In the genomic region with DNA sequence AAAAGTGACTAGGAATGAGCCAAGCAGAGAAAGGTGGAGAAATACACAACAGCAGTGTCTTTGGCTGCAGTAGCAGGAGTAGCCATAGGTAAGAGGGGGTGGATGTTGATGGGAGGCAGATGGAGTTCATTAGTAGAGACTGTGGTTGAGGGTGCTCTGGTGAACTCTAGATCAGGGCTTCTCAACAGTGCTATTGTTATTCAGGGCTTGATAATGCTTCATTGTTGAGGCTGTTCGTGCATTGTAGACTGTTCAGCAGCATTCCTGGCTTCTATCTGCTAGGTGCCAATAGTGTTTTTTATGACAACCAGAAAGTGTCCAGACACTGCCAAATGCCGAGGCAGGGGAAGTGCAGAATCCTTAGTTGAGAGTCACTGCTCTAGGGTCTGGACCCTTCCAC, we compare ENCODE assay signal across 8 cellular contexts. TPM values are rescaled to one million over a fixed set of nuclear protein-coding genes. Genes with fewer than 3 reads are reported as not detected.
DNase-seq lines count a peak whose midpoint lies in the region; ATAC-seq and TF ChIP-seq lines count a peak whose summit lies in the region.

No MANE protein-coding gene starts in this region.

- H3K27me3 Mint-ChIP-seq in activated naive CD4-positive, alpha-beta T cell treated with anti-CD3 and anti-CD28 coated beads for 36 hours (ENCODE audit: low read depth): no peaks in the 10 kb centered on the region

- H3K27ac ChIP-seq in lower lobe of right lung: peak overlapping the region; percentile 3
- H3K27ac ChIP-seq in tibial artery: peak overlapping the region; percentile 98 to 100

- no peaks in the 10 kb centered on the region for H3K27me3 ChIP-seq in lower lobe of right lung (ENCODE audit: low read depth)
- no peaks in the 10 kb centered on the region for H3K27me3 ChIP-seq in tibial artery

- intact Hi-C loops in activated naive CD4-positive, alpha-beta T cell treated with anti-CD3 and anti-CD28 coated beads for 36 hours (cut with micrococcal nuclease): loop anchor here (10.0 kb wide), 1 partner anchor 712 kb away; a partner anchor contains a TSS
- intact Hi-C loops in lower lobe of right lung (cut with DNase I): no loop called here
- intact Hi-C loops in tibial artery (cut with DNase I; ENCODE audit: low total_unique reads): no loop called here

- CTCF ChIA-PET in activated naive CD4-positive, alpha-beta T cell treated with anti-CD3 and anti-CD28 coated beads for 36 hours (lab: Charles Lee): no interaction called here
- CTCF ChIA-PET in HEK293T (lab: Yijun Ruan, JAX): no interaction called here

- H3K4me1 Mint-ChIP-seq in activated naive CD4-positive, alpha-beta T cell treated with anti-CD3 and anti-CD28 coated beads for 36 hours (ENCODE audit: low read depth): peaks cover 65% of the 10 kb centered on the region

- in situ Hi-C loops in astrocyte of the cerebellum (cut with HindIII; ENCODE audit: low sequenced_read_pairs): loop anchor here (5.0 kb wide), 1 partner anchor 35 kb away; no protein-coding TSS in a partner anchor

- POLR2A ChIA-PET in HEK293T (lab: Yijun Ruan, JAX): no interaction called here

- H3K9me3 ChIP-seq in lower lobe of right lung (no peaks in the 10 kb centered on the region), tibial artery (no peaks in the 10 kb centered on the region)

- H3K4me3 Mint-ChIP-seq in activated naive CD4-positive, alpha-beta T cell treated with anti-CD3 and anti-CD28 coated beads for 36 hours: peak overlapping the region; percentile 96

- no peak for ATAC-seq in activated naive CD4-positive, alpha-beta T cell treated with anti-CD3 and anti-CD28 coated beads, Interleukin-2, amount 50 U/mL, for 72 hours
- ATAC-seq in lower lobe of right lung (no peak), HG02571 (IDR thresholded peaks at IDR 0.05; ENCODE audit: unreplicated experiment) (no peak)

- H3K36me3 Mint-ChIP-seq in activated naive CD4-positive, alpha-beta T cell treated with anti-CD3 and anti-CD28 coated beads for 36 hours (ENCODE audit: low read depth): peaks cover 37% of the 10 kb centered on the region
- peaks cover 17 to 52% of the 10 kb centered on the region in 2 donors for H3K36me3 Mint-ChIP-seq in activated naive CD4-positive, alpha-beta T cell treated with anti-CD3 and anti-CD28 coated beads, Interleukin-2, amount 50 U/mL, for 72 hours

- H3K4me3 ChIP-seq in astrocyte of the cerebellum (ENCODE audit: low read depth, low read length) (peak overlapping the region; percentile 71), lower lobe of right lung (peak overlapping the region; percentile 82), tibial artery (peak overlapping the region; percentile 88 to 99)

- peaks cover 76% of the 10 kb centered on the region for H3K4me1 ChIP-seq in lower lobe of right lung
- peaks cover 0 to 74% (median 68%) of the 10 kb centered on the region in 4 donors for H3K4me1 ChIP-seq in tibial artery

- H3K36me3 ChIP-seq in lower lobe of right lung: peaks cover 33% of the 10 kb centered on the region
- H3K36me3 ChIP-seq in tibial artery: peaks cover 0 to 18% (median 0%) of the 10 kb centered on the region in 3 donors

- DNase-seq in activated naive CD4-positive, alpha-beta T cell treated with anti-CD3 and anti-CD28 coated beads for 36 hours: no peak
- no peak for DNase-seq in activated naive CD4-positive, alpha-beta T cell treated with anti-CD3 and anti-CD28 coated beads, Interleukin-2, amount 50 U/mL, for 72 hours (ENCODE audit: low spot score in 2 of 2)
- DNase-seq in astrocyte of the cerebellum (ENCODE audit: low read depth) (no peak), lower lobe of right lung (no peak), tibial artery (no peak), HEK293T (ENCODE audit: extremely low spot score) (no peak)
- no peak for DNase-seq in stimulated activated CD4-positive, alpha-beta T cell treated with anti-CD3 and anti-CD28 coated beads, Interleukin-12 subunit alpha, Interleukin-12 subunit beta, amount 100 ng/mL, for 4 hours

- H3K27ac Mint-ChIP-seq in activated naive CD4-positive, alpha-beta T cell treated with anti-CD3 and anti-CD28 coated beads for 36 hours: peak overlapping the region; percentile 69
- H3K27ac Mint-ChIP-seq in activated naive CD4-positive, alpha-beta T cell treated with anti-CD3 and anti-CD28 coated beads, Interleukin-2, amount 50 U/mL, for 72 hours: peak overlapping the region in 1 of 2 donors; percentile 99

- H3K9me3 Mint-ChIP-seq in activated naive CD4-positive, alpha-beta T cell treated with anti-CD3 and anti-CD28 coated beads for 36 hours: no peaks in the 10 kb centered on the region
- no peaks in the 10 kb centered on the region for H3K9me3 Mint-ChIP-seq in activated naive CD4-positive, alpha-beta T cell treated with anti-CD3 and anti-CD28 coated beads, Interleukin-2, amount 50 U/mL, for 72 hours

- no peak for TF ChIP-seq CTCF in astrocyte of the cerebellum (IDR thresholded peaks at IDR 0.05; ENCODE audit: low read depth, low read length, missing control alignments)
- no peak for TF ChIP-seq CTCF in lower lobe of right lung (IDR thresholded peaks at IDR 0.05)
- no peak for TF ChIP-seq CTCF in tibial artery (IDR thresholded peaks at IDR 0.05)

TF ChIP-seq in HEK293T, 16 proteins besides CTCF, POLR2A, EP300 and RAD21:
- TF ChIP-seq BHLHE40 (IDR thresholded peaks at IDR 0.05; ENCODE audit: borderline replicate concordance) (no peak), SUZ12 (IDR thresholded peaks at IDR 0.05) (no peak), FOXK2 (IDR thresholded peaks at IDR 0.05) (no peak), HDGF (IDR thresholded peaks at IDR 0.05; ENCODE audit: borderline replicate concordance) (no peak), ZNF384 (IDR thresholded peaks at IDR 0.05) (no peak), ARNT (IDR thresholded peaks at IDR 0.05) (no peak), ELF4 (IDR thresholded peaks at IDR 0.05) (no peak), L3MBTL2 (conservative IDR thresholded peaks at IDR 0.05) (no peak)
TF ChIP-seq in HEK293T: peak in this region for 0.

RNA-seq across cellular contexts. Expression of a gene that starts 3.6 kb away (rescaled TPM):
- total RNA-seq in activated naive CD4-positive, alpha-beta T cell treated with anti-CD3 and anti-CD28 coated beads for 36 hours: 10 to 100 TPM; 83.4 to 86.7 TPM
- total RNA-seq in activated naive CD4-positive, alpha-beta T cell treated with anti-CD3 and anti-CD28 coated beads, Interleukin-2, amount 50 U/mL, for 72 hours: 100 to 1,000 TPM in 1 of 2 donors, 10 to 100 TPM in 1; 79.5 to 176 TPM
- 100 TPM for total RNA-seq in lower lobe of right lung

RNA-seq across cellular contexts. Expression of a gene that starts 38.2 kb away (rescaled TPM):
- total RNA-seq in activated naive CD4-positive, alpha-beta T cell treated with anti-CD3 and anti-CD28 coated beads for 36 hours: 10 to 100 TPM; 14.8 to 15.0 TPM
- 10 to 100 TPM; 14.5 to 15.0 TPM for total RNA-seq in activated naive CD4-positive, alpha-beta T cell treated with anti-CD3 and anti-CD28 coated beads, Interleukin-2, amount 50 U/mL, for 72 hours
- total RNA-seq in lower lobe of right lung: 12.0 TPM
